Comparison of ENCODE assay signal across 15 cellular contexts in genomic region chr5:111237470-111237869, GRCh38. TPM values are rescaled to one million over a fixed set of nuclear protein-coding genes. Genes with fewer than 3 reads are reported as not detected.
DNase-seq lines count a peak whose midpoint lies in the region; ATAC-seq, FAIRE-seq and TF ChIP-seq lines count a peak whose summit lies in the region.
"Had no signal": no experiment of that assay in that cellular context is flagged by ENCODE, and none has a peak within 500 bp of the region (broad histone marks: within the 10 kb centered on the region; RNA-seq: fewer than 3 reads in every experiment).

No MANE protein-coding gene starts in this region.

- TF ChIP-seq EP300 in HepG2 (IDR thresholded peaks at IDR 0.05; ENCODE audit: low read depth in 2 of 2, low read length in 2 of 2) (no peak), HepG2 (CRISPR knock-in tag; IDR thresholded peaks at IDR 0.05; ENCODE audit: borderline replicate concordance) (no peak), stomach (IDR thresholded peaks at IDR 0.05) (no peak)

- in situ Hi-C loops in HepG2 (cut with HindIII; ENCODE audit: extremely low pct_ligation_motif_present, low pct_unique_long_range_greater_than_20kb) = no loop called here

- peak overlapping the region; percentile 90 for H3K27ac Mint-ChIP-seq in CD4-positive, alpha-beta T cell
- peak overlapping the region; percentile 90 for H3K27ac Mint-ChIP-seq in T-helper 2 cell treated with Interferon-gamma antibody and Interleukin-4, amounts not matched to agents 5 μg/mL and 100 μg/mL, for 36 hours
- H3K27ac Mint-ChIP-seq in endothelial cell (ENCODE audit: unreplicated experiment) (peak overlapping the region; percentile 22), osteocyte (ENCODE audit: unreplicated experiment) (no peak overlapping the region)

- no peak overlapping the region for H3K9ac ChIP-seq in HepG2 (ENCODE audit: insufficient read depth, low read depth, low read length)

- no peak overlapping the region for H2AFZ ChIP-seq in HepG2 (ENCODE audit: low read length)

- no TSS peak for BruUV-seq in HepG2 (replicated peaks; lab: Mats Ljungman, UMichigan)

- H3K4me3 ChIP-seq in HepG2 (replicated peaks in 1 of 3; ENCODE audit: insufficient read depth in 1 of 3, low read depth in 2 of 3, low read length in 3 of 3) (no peak overlapping the region), stomach (no peak overlapping the region)
- H3K4me3 ChIP-seq: tibial nerve had no signal

- TF ChIP-seq RAD21 in HepG2 (CRISPR knock-in tag; IDR thresholded peaks at IDR 0.05) = no peak

- FAIRE-seq in GM12891 (lab: Jason Lieb, UNC) (peak; percentile 80), HepG2 (lab: Jason Lieb, UNC) (no peak)

- H3K4me1 ChIP-seq in HepG2 (ENCODE audit: insufficient read depth, low read length) (no peaks in the 10 kb centered on the region), stomach (no peaks in the 10 kb centered on the region)
- H3K4me1 ChIP-seq: tibial nerve had no signal

- POLR2A ChIA-PET in CD4-positive, alpha-beta T cell (lab: Charles Lee) = interaction anchor here (1.0 to 12.5 kb wide), 5 partner anchors 9 to 41 kb away, joined by 3 to 196 read pairs (median 11); partner anchors contain the start of gene CAMK4
- POLR2A ChIA-PET in HepG2 (lab: Yijun Ruan, JAX) = no interaction called here

- intact Hi-C loops in CD4-positive, alpha-beta T cell (cut with DNase I, micrococcal nuclease) = loop anchor here in 1 of 2 experiments (1.0 kb wide), 1 partner anchor 11 kb away; no protein-coding TSS in a partner anchor
- intact Hi-C loops in HepG2 (cut with micrococcal nuclease; ENCODE audit: unreplicated experiment) (no loop called here), stomach (cut with DNase I; ENCODE audit: low total_unique reads) (no loop called here)

- no peak for TF ChIP-seq POLR2A in GM12891 (IDR thresholded peaks at IDR 0.05; ENCODE audit: low read depth, low read length)
- TF ChIP-seq POLR2A in HepG2 (IDR thresholded peaks at IDR 0.05; ENCODE audit: insufficient read depth in 1 of 2, low read depth in 2 of 2, low read length in 2 of 2) = no peak
- TF ChIP-seq POLR2A in stomach (IDR thresholded peaks at IDR 0.05) = no peak

- no peaks in the 10 kb centered on the region for H3K9me3 ChIP-seq in CD4-positive, alpha-beta T cell (ENCODE audit: control insufficient read depth, low read length)
- H3K9me3 ChIP-seq in HepG2 (ENCODE audit: low read length) (no peaks in the 10 kb centered on the region), stomach (no peaks in the 10 kb centered on the region)
- H3K9me3 ChIP-seq: BE2C, tibial nerve had no signal

- ATAC-seq in CD4-positive, alpha-beta T cell (ENCODE audit: poor library complexity) = no peak
- ATAC-seq in HepG2 (no peak), GM21717 (IDR thresholded peaks at IDR 0.05; ENCODE audit: unreplicated experiment) (no peak)
- ATAC-seq: left lobe of liver had no signal

- H3K4me1 Mint-ChIP-seq in CD4-positive, alpha-beta T cell (ENCODE audit: low read depth) = peaks cover 97% of the 10 kb centered on the region
- H3K4me1 Mint-ChIP-seq in T-helper 2 cell treated with Interferon-gamma antibody and Interleukin-4, amounts not matched to agents 5 μg/mL and 100 μg/mL, for 36 hours (ENCODE audit: low read depth) = peaks cover 73% of the 10 kb centered on the region
- H3K4me1 Mint-ChIP-seq in endothelial cell (ENCODE audit: unreplicated experiment) (peaks cover 20% of the 10 kb centered on the region), osteocyte (ENCODE audit: unreplicated experiment) (no peaks in the 10 kb centered on the region)

- peaks cover 9% of the 10 kb centered on the region for H3K36me3 Mint-ChIP-seq in CD4-positive, alpha-beta T cell (ENCODE audit: low read depth)
- H3K36me3 Mint-ChIP-seq in T-helper 2 cell treated with Interferon-gamma antibody and Interleukin-4, amounts not matched to agents 5 μg/mL and 100 μg/mL, for 36 hours (ENCODE audit: low read depth) = peaks cover 38% of the 10 kb centered on the region
- no peaks in the 10 kb centered on the region for H3K36me3 Mint-ChIP-seq in endothelial cell (ENCODE audit: low read depth, unreplicated experiment)
- no peaks in the 10 kb centered on the region for H3K36me3 Mint-ChIP-seq in osteocyte (ENCODE audit: unreplicated experiment)

- H3K79me2 ChIP-seq in HepG2 (ENCODE audit: insufficient read depth, low read length) = no peaks in the 10 kb centered on the region

- H3K4me3 Mint-ChIP-seq in CD4-positive, alpha-beta T cell = peak overlapping the region; percentile 80
- peak overlapping the region; percentile 63 for H3K4me3 Mint-ChIP-seq in T-helper 2 cell treated with Interferon-gamma antibody and Interleukin-4, amounts not matched to agents 5 μg/mL and 100 μg/mL, for 36 hours
- no peak overlapping the region for H3K4me3 Mint-ChIP-seq in endothelial cell (ENCODE audit: unreplicated experiment)
- H3K4me3 Mint-ChIP-seq in osteocyte (ENCODE audit: unreplicated experiment) = no peak overlapping the region

- CTCF ChIA-PET in CD4-positive, alpha-beta T cell (lab: Charles Lee) = interaction anchor here (1.4 to 5.9 kb wide), 4 partner anchors 9 to 42 kb away, joined by 3 to 42 read pairs (median 12); partner anchors contain the start of gene CAMK4
- CTCF ChIA-PET in HepG2 (lab: Yijun Ruan, JAX; ENCODE audit: low intra/inter-chr PET ratio, low total read pairs) = no interaction called here

- no peaks in the 10 kb centered on the region for H3K27me3 ChIP-seq in CD4-positive, alpha-beta T cell (ENCODE audit: control insufficient read depth, insufficient read depth, low read length)
- peaks cover 0 to 4% of the 10 kb centered on the region in 2 experiments; a peak in 2 of 5 replicates for H3K27me3 ChIP-seq in HepG2 (ENCODE audit: control insufficient read depth in 1 of 2, insufficient read depth in 2 of 2, low read length in 2 of 2)
- H3K27me3 ChIP-seq in stomach = no peaks in the 10 kb centered on the region
- H3K27me3 ChIP-seq: BE2C, tibial nerve had no signal

- peak overlapping the region; percentile 62 for H3K27ac ChIP-seq in CD4-positive, alpha-beta T cell (ENCODE audit: low read depth, low read length)
- H3K27ac ChIP-seq in HepG2 (ENCODE audit: extremely low read length, insufficient read depth, low read length) = no peak overlapping the region
- H3K27ac ChIP-seq in stomach = peak overlapping the region in 1 of 5 donors; percentile 24
- H3K27ac ChIP-seq: tibial nerve had no signal

- no peak for TF ChIP-seq CTCF in CD4-positive, alpha-beta T cell (IDR thresholded peaks at IDR 0.05)
- TF ChIP-seq CTCF in endothelial cell (IDR thresholded peaks at IDR 0.05; ENCODE audit: unreplicated experiment) (no peak), HepG2 (CRISPR knock-in tag; IDR thresholded peaks at IDR 0.05) (no peak), stomach (IDR thresholded peaks at IDR 0.05) (no peak), osteocyte (IDR thresholded peaks at IDR 0.05) (no peak)

- H3K4me2 ChIP-seq in HepG2 (ENCODE audit: low read depth, low read length) = no peak overlapping the region

- no peak for DNase-seq in CD4-positive, alpha-beta T cell
- DNase-seq in GM12891 (ENCODE audit: insufficient read length, low spot score) = no peak
- no peak for DNase-seq in T-helper 2 cell treated with Interferon-gamma antibody and Interleukin-4, amounts not matched to agents 5 μg/mL and 100 μg/mL, for 36 hours (ENCODE audit: low spot score)
- DNase-seq in endothelial cell (ENCODE audit: low spot score) = no peak
- no peak for DNase-seq in HepG2 (ENCODE audit: low spot score)
- no peak for DNase-seq in stomach
- no peak for DNase-seq in osteocyte (ENCODE audit: extremely low spot score, unreplicated experiment)
- DNase-seq: activated CD4-positive, alpha-beta T cell treated with anti-CD3 and anti-CD28 coated beads, Interleukin-2, amount 50 U/mL, for 4 hours; BE2C; DMS79; NCI-H187 treated with DMSO at 0.1 percent for 48 hours; NCI-H526 treated with DMSO at 0.1 percent for 48 hours had no signal

- no peaks in the 10 kb centered on the region for H4K20me1 ChIP-seq in HepG2 (ENCODE audit: insufficient read depth, low read length)

- H3K36me3 ChIP-seq in HepG2 (replicated peaks in 1 of 2; ENCODE audit: control insufficient read depth in 1 of 2, insufficient read depth in 2 of 2, low read length in 2 of 2) (no peaks in the 10 kb centered on the region), stomach (no peaks in the 10 kb centered on the region)
- H3K36me3 ChIP-seq: tibial nerve had no signal

- H3K9me3 Mint-ChIP-seq in CD4-positive, alpha-beta T cell = no peaks in the 10 kb centered on the region
- no peaks in the 10 kb centered on the region for H3K9me3 Mint-ChIP-seq in T-helper 2 cell treated with Interferon-gamma antibody and Interleukin-4, amounts not matched to agents 5 μg/mL and 100 μg/mL, for 36 hours
- H3K9me3 Mint-ChIP-seq in endothelial cell (ENCODE audit: unreplicated experiment) (no peaks in the 10 kb centered on the region), osteocyte (ENCODE audit: unreplicated experiment) (no peaks in the 10 kb centered on the region)

- no peaks in the 10 kb centered on the region for H3K27me3 Mint-ChIP-seq in CD4-positive, alpha-beta T cell
- no peaks in the 10 kb centered on the region for H3K27me3 Mint-ChIP-seq in T-helper 2 cell treated with Interferon-gamma antibody and Interleukin-4, amounts not matched to agents 5 μg/mL and 100 μg/mL, for 36 hours (ENCODE audit: low read depth)
- H3K27me3 Mint-ChIP-seq in endothelial cell (ENCODE audit: unreplicated experiment) = no peaks in the 10 kb centered on the region
- peaks cover 30% of the 10 kb centered on the region for H3K27me3 Mint-ChIP-seq in osteocyte (ENCODE audit: unreplicated experiment)

RNA-seq across cellular contexts. Expression of gene CAMK4, which starts 13.3 kb away (rescaled TPM):
- 100 to 1,000 TPM; 202 to 225 TPM for total RNA-seq in CD4-positive, alpha-beta T cell
- polyA plus RNA-seq in GM12891 (2012; ENCODE audit: low read depth, missing spikeins) = 19.3 TPM
- total RNA-seq in endothelial cell (ENCODE audit: unreplicated experiment) = 34.5 TPM
- not detected in 2 replicates for total RNA-seq in HepG2 (2016; rRNA removed; fragmentation: Illumina TruSeq; extraction: Trizol)
- total RNA-seq in HepG2 (2016; cell fraction: cytosol; rRNA removed; fragmentation: Illumina TruSeq; extraction: Trizol; ENCODE audit: low read depth) = not detected in 2 replicates
- not detected in 2 replicates for total RNA-seq in HepG2 (2016; cell fraction: insoluble cytoplasmic fraction; rRNA removed; fragmentation: Illumina TruSeq; extraction: Trizol)
- not detected in 2 replicates for total RNA-seq in HepG2 (2016; cell fraction: membrane; rRNA removed; fragmentation: Illumina TruSeq; extraction: Trizol)
- total RNA-seq in HepG2 (2016; cell fraction: nucleus; rRNA removed; fragmentation: Illumina TruSeq; extraction: Trizol) = not detected in 2 replicates
- not detected in 2 replicates for polyA plus RNA-seq in HepG2 (2011; rRNA removed)
- polyA plus RNA-seq in HepG2 (2011; cell fraction: cytosol; rRNA removed) = not detected in 2 replicates
- not detected in 2 replicates for polyA plus RNA-seq in HepG2 (2011; cell fraction: nucleus; rRNA removed)
- 0.03 and 0.04 TPM in 2 replicates for polyA plus RNA-seq in HepG2 (2012)
- polyA plus RNA-seq in HepG2 (2016; cell fraction: cytosol; fragmentation: Illumina TruSeq; extraction: Trizol; ENCODE audit: low read depth) = not detected in 2 replicates
- not detected in 2 replicates for polyA plus RNA-seq in HepG2 (2016; cell fraction: insoluble cytoplasmic fraction; fragmentation: Illumina TruSeq; extraction: Trizol; ENCODE audit: low read depth)
- not detected in 2 replicates for polyA plus RNA-seq in HepG2 (2016; cell fraction: membrane; fragmentation: Illumina TruSeq; extraction: Trizol; ENCODE audit: low read depth)
- not detected in 2 replicates for polyA plus RNA-seq in HepG2 (2016; cell fraction: nucleus; fragmentation: Illumina TruSeq; extraction: Trizol; ENCODE audit: insufficient read depth, low read depth)
- polyA minus RNA-seq in HepG2 (2011; rRNA and poly(A)+ RNA removed; ENCODE audit: low replicate concordance) = not detected in 2 replicates
- not detected in 2 replicates for polyA minus RNA-seq in HepG2 (2011; cell fraction: cytosol; rRNA and poly(A)+ RNA removed)
- polyA minus RNA-seq in HepG2 (2011; cell fraction: nucleus; rRNA and poly(A)+ RNA removed) = under 0.01 TPM in 1 of 2 replicates, not detected in the other
- 10 to 100 TPM in 3 of 5 donors, under 1 TPM in 2; 0.45 to 25.1 (median 16.9) TPM for total RNA-seq in stomach
- 1 to 10 TPM in 2 of 3 donors, under 1 TPM in 1; 0.48 to 6.3 (median 1.4) TPM for polyA plus RNA-seq in stomach
- 0.39 and 1.2 TPM in 2 replicates for total RNA-seq in osteocyte

Comparison
In these comparisons a context has a peak if more than half of its experiments do, and no peak if none do; other contexts are left out.
1. H3K4me3 Mint-ChIP-seq: peak in CD4-positive, alpha-beta T cell (single experiment) and T-helper 2 cell treated with Interferon-gamma antibody and Interleukin-4, amounts not matched to agents 5 μg/mL and 100 μg/mL, for 36 hours (single experiment); none in endothelial cell (single experiment) and osteocyte (single experiment).